Comparison of ENCODE assay signal across 21 cellular contexts in genomic region chr9:20330688-20331087, GRCh38.
A peak's percentile ranks its signal among the peaks of the same experiment; 100 is the strongest.
DNase-seq lines count a peak whose midpoint lies in the region; ATAC-seq, FAIRE-seq and TF ChIP-seq lines count a peak whose summit lies in the region.
"Had no signal": no experiment of that assay in that cellular context is flagged by ENCODE, and none has a peak within 500 bp of the region (broad histone marks: within the 10 kb centered on the region; RNA-seq: fewer than 3 reads in every experiment).

No MANE protein-coding gene starts in this region.

- FAIRE-seq in H1 (lab: Jason Lieb, UNC), result no peak
- FAIRE-seq: G401.6, HTR-8/SVneo had no signal

- no peak overlapping the region for H2BK15ac ChIP-seq in H1 (ENCODE audit: low read length)

- POLR2A ChIA-PET in H1 (lab: Charles Lee; ENCODE audit: partially characterized antibody), result no interaction called here

- H3K56ac ChIP-seq in H1 (replicated peaks; ENCODE audit: insufficient read length, low read depth, low read length), result no peak overlapping the region

- H3K4me2 ChIP-seq in OCI-LY3 (ENCODE audit: low read length) (peak overlapping the region; percentile 39), H1 (ENCODE audit: insufficient read depth in 1 of 2, low read depth in 2 of 2, low read length in 2 of 2) (no peak overlapping the region)
- H3K4me2 ChIP-seq: BLaER1 treated with 17β-estradiol and CSF1 and Interleukin-3, amounts not matched to agents 10 nM and 100 nM; GM23338 had no signal

- no peak overlapping the region for H2BK120ac ChIP-seq in H1 (replicated peaks; ENCODE audit: low read depth, low read length)

- no peak for TF ChIP-seq POLR2A in H1 (IDR thresholded peaks at IDR 0.05; ENCODE audit: control extremely low read depth in 1 of 2, low read depth in 2 of 2, low read length in 2 of 2)

- H3K36me3 Mint-ChIP-seq in activated naive CD4-positive, alpha-beta T cell treated with anti-CD3 and anti-CD28 coated beads, Interleukin-2, amount 50 U/mL, for 24 hours, result peaks cover 1% of the 10 kb centered on the region
- H3K36me3 Mint-ChIP-seq in stimulated activated naive CD8-positive, alpha-beta T cell treated with anti-CD3 and anti-CD28 coated beads, Interleukin-15, Interleukin-2, amounts not matched to agents 100 ng/mL and 50 ng/mL, for 24 hours (ENCODE audit: low read depth), result no peaks in the 10 kb centered on the region
- H3K36me3 Mint-ChIP-seq in HFFc6 (ENCODE audit: low read depth), result no peaks in the 10 kb centered on the region

- no peak overlapping the region for H2BK12ac ChIP-seq in H1 (ENCODE audit: low read depth, low read length)

- no peak overlapping the region for H4K5ac ChIP-seq in H1 (ENCODE audit: insufficient read length, low read depth, low read length)

- no peak for TF ChIP-seq EP300 in H1 (IDR thresholded peaks at IDR 0.05; ENCODE audit: borderline replicate concordance in 1 of 2, low read depth in 2 of 2, low read length in 2 of 2)

- no peaks in the 10 kb centered on the region for H3K23me2 ChIP-seq in H1 (ENCODE audit: low read depth, low read length)

- CTCF ChIA-PET in H1 (lab: Charles Lee; ENCODE audit: partially characterized antibody), result no interaction called here

- peaks cover 16% of the 10 kb centered on the region; the same call in 1 of the 2 replicates for H3K27me3 ChIP-seq in OCI-LY3 (ENCODE audit: low read depth, low read length)
- H3K27me3 ChIP-seq in H1 (replicated peaks in 1 of 4; ENCODE audit: control insufficient read depth in 3 of 4, extremely low read depth in 1 of 4, insufficient read depth in 3 of 4, low read length in 3 of 4), result no peaks in the 10 kb centered on the region
- H3K27me3 ChIP-seq: BLaER1 treated with 17β-estradiol and CSF1 and Interleukin-3, amounts not matched to agents 10 nM and 100 nM had no signal

- H3K27ac ChIP-seq in OCI-LY3 (ENCODE audit: low read length) (no peak overlapping the region), H1 (ENCODE audit: low read depth, low read length) (no peak overlapping the region)
- H3K27ac ChIP-seq: BLaER1 treated with 17β-estradiol and CSF1 and Interleukin-3, amounts not matched to agents 10 nM and 100 nM had no signal

- TF ChIP-seq RAD21 in H1 (IDR thresholded peaks at IDR 0.05 in 1 of 2, conservative IDR thresholded peaks at IDR 0.05 in 1 of 2; ENCODE audit: low read depth in 2 of 2, low read length in 2 of 2), result no peak

- no peaks in the 10 kb centered on the region for H3K79me2 ChIP-seq in OCI-LY3 (ENCODE audit: low read length)
- no peaks in the 10 kb centered on the region for H3K79me2 ChIP-seq in H1 (ENCODE audit: control insufficient read depth in 1 of 2, insufficient read depth in 2 of 2, low read length in 2 of 2)

- peak overlapping the region; percentile 10 for H3K27ac Mint-ChIP-seq in activated naive CD4-positive, alpha-beta T cell treated with anti-CD3 and anti-CD28 coated beads, Interleukin-2, amount 50 U/mL, for 24 hours
- peak overlapping the region; percentile 49 for H3K27ac Mint-ChIP-seq in stimulated activated naive CD8-positive, alpha-beta T cell treated with anti-CD3 and anti-CD28 coated beads, Interleukin-15, Interleukin-2, amounts not matched to agents 100 ng/mL and 50 ng/mL, for 24 hours
- no peak overlapping the region for H3K27ac Mint-ChIP-seq in stimulated activated naive CD8-positive, alpha-beta T cell treated with anti-CD3 and anti-CD28 coated beads, Interleukin-15, amount 100 ng/mL, for 72 hours
- H3K27ac Mint-ChIP-seq in HFFc6, result no peak overlapping the region
- H3K27ac Mint-ChIP-seq: B cell, GM23338 had no signal

- no peak overlapping the region for H3K18ac ChIP-seq in H1 (ENCODE audit: extremely low read depth, low read length)

- no peak overlapping the region for H3K9ac ChIP-seq in OCI-LY3 (ENCODE audit: low read length)
- H3K9ac ChIP-seq in H1 (replicated peaks in 1 of 4; ENCODE audit: extremely low read depth in 1 of 4, low read depth in 3 of 4, low read length in 3 of 4), result no peak overlapping the region
- H3K9ac ChIP-seq: BLaER1 treated with 17β-estradiol and CSF1 and Interleukin-3, amounts not matched to agents 10 nM and 100 nM had no signal

- H3K4ac ChIP-seq in H1 (replicated peaks; ENCODE audit: insufficient read length, low read depth, low read length), result no peak overlapping the region

- H3K23ac ChIP-seq in H1 (ENCODE audit: insufficient read length), result no peak overlapping the region

- H4K91ac ChIP-seq in H1 (replicated peaks; ENCODE audit: insufficient read length, low read length), result no peak overlapping the region

- H4K20me1 ChIP-seq in OCI-LY3 (ENCODE audit: insufficient read depth, low read length) (no peaks in the 10 kb centered on the region), H1 (replicated peaks in 1 of 2; ENCODE audit: control insufficient read depth in 1 of 2, insufficient read depth in 2 of 2, low read length in 2 of 2) (no peaks in the 10 kb centered on the region)
- H4K20me1 ChIP-seq: BLaER1 treated with 17β-estradiol and CSF1 and Interleukin-3, amounts not matched to agents 10 nM and 100 nM had no signal

- no peak for ATAC-seq in stimulated activated naive CD8-positive, alpha-beta T cell treated with anti-CD3 and anti-CD28 coated beads, Interleukin-15, amount 100 ng/mL, for 72 hours
- ATAC-seq: GM23338, HCT116 had no signal

- H3K4me1 ChIP-seq in OCI-LY3 (ENCODE audit: low read length) (peaks cover 10% of the 10 kb centered on the region), H1 (replicated peaks in 1 of 4; ENCODE audit: control insufficient read depth in 3 of 4, insufficient read depth in 4 of 4, low read length in 3 of 4) (no peaks in the 10 kb centered on the region)
- H3K4me1 ChIP-seq: BLaER1 treated with 17β-estradiol and CSF1 and Interleukin-3, amounts not matched to agents 10 nM and 100 nM had no signal

- DNase-seq in activated naive CD4-positive, alpha-beta T cell treated with Interleukin-2 at 50 U/mL for 16 hours, result no peak
- no peak for DNase-seq in stimulated activated naive CD8-positive, alpha-beta T cell treated with anti-CD3 and anti-CD28 coated beads, Interleukin-15, amount 100 ng/mL, for 72 hours
- DNase-seq in H1 (ENCODE audit: low read depth in 1 of 2, low spot score in 2 of 2), result no peak
- no peak for DNase-seq in HFFc6
- DNase-seq in NCI-H1417 treated with DMSO at 0.1 percent for 48 hours (lab: John Stamatoyannopoulos, UW), result no peak
- DNase-seq: 8988T; CD8-positive, alpha-beta memory T cell; COR-L47; DMS 273 treated with DMSO at 0.1 percent for 48 hours; DMS53; DND-41; H7 had no signal

- peaks cover 39% of the 10 kb centered on the region for H3K4me1 Mint-ChIP-seq in activated naive CD4-positive, alpha-beta T cell treated with anti-CD3 and anti-CD28 coated beads, Interleukin-2, amount 50 U/mL, for 24 hours
- H3K4me1 Mint-ChIP-seq in stimulated activated naive CD8-positive, alpha-beta T cell treated with anti-CD3 and anti-CD28 coated beads, Interleukin-15, Interleukin-2, amounts not matched to agents 100 ng/mL and 50 ng/mL, for 24 hours (ENCODE audit: low read depth), result peaks cover 26% of the 10 kb centered on the region
- H3K4me1 Mint-ChIP-seq in stimulated activated naive CD8-positive, alpha-beta T cell treated with anti-CD3 and anti-CD28 coated beads, Interleukin-15, amount 100 ng/mL, for 72 hours, result peaks cover 30% of the 10 kb centered on the region
- H3K4me1 Mint-ChIP-seq in HFFc6 (ENCODE audit: low read depth), result no peaks in the 10 kb centered on the region
- H3K4me1 Mint-ChIP-seq: B cell, GM23338 had no signal

- no peaks in the 10 kb centered on the region for H3K9me3 Mint-ChIP-seq in activated naive CD4-positive, alpha-beta T cell treated with anti-CD3 and anti-CD28 coated beads, Interleukin-2, amount 50 U/mL, for 24 hours
- no peaks in the 10 kb centered on the region for H3K9me3 Mint-ChIP-seq in stimulated activated naive CD8-positive, alpha-beta T cell treated with anti-CD3 and anti-CD28 coated beads, Interleukin-15, Interleukin-2, amounts not matched to agents 100 ng/mL and 50 ng/mL, for 24 hours
- no peaks in the 10 kb centered on the region for H3K9me3 Mint-ChIP-seq in stimulated activated naive CD8-positive, alpha-beta T cell treated with anti-CD3 and anti-CD28 coated beads, Interleukin-15, amount 100 ng/mL, for 72 hours
- H3K9me3 Mint-ChIP-seq in HFFc6, result no peaks in the 10 kb centered on the region
- H3K9me3 Mint-ChIP-seq: CD8-positive, alpha-beta memory T cell had no signal

- no peaks in the 10 kb centered on the region for H3K36me3 ChIP-seq in OCI-LY3 (replicated peaks; ENCODE audit: low read depth, low read length)
- no peaks in the 10 kb centered on the region for H3K36me3 ChIP-seq in H1 (ENCODE audit: control insufficient read depth in 2 of 4, insufficient read depth in 4 of 4, low read length in 3 of 4)
- H3K36me3 ChIP-seq: BLaER1 treated with 17β-estradiol and CSF1 and Interleukin-3, amounts not matched to agents 10 nM and 100 nM had no signal

- TF ChIP-seq CTCF in OCI-LY3 (IDR thresholded peaks at IDR 0.05; ENCODE audit: low read depth, low read length), result no peak
- no peak for TF ChIP-seq CTCF in H1 (IDR thresholded peaks at IDR 0.05; ENCODE audit: control extremely low read depth in 1 of 3, insufficient read depth in 1 of 3, low read depth in 1 of 3, low read length in 3 of 3)
- no peak for TF ChIP-seq CTCF in HFFc6 (IDR thresholded peaks at IDR 0.05)

- H2BK20ac ChIP-seq in H1 (ENCODE audit: low read length), result no peak overlapping the region

- no peak overlapping the region for H3K4me3 Mint-ChIP-seq in activated naive CD4-positive, alpha-beta T cell treated with anti-CD3 and anti-CD28 coated beads, Interleukin-2, amount 50 U/mL, for 24 hours
- no peak overlapping the region for H3K4me3 Mint-ChIP-seq in stimulated activated naive CD8-positive, alpha-beta T cell treated with anti-CD3 and anti-CD28 coated beads, Interleukin-15, Interleukin-2, amounts not matched to agents 100 ng/mL and 50 ng/mL, for 24 hours
- H3K4me3 Mint-ChIP-seq in stimulated activated naive CD8-positive, alpha-beta T cell treated with anti-CD3 and anti-CD28 coated beads, Interleukin-15, amount 100 ng/mL, for 72 hours, result no peak overlapping the region
- H3K4me3 Mint-ChIP-seq in HFFc6, result no peak overlapping the region
- H3K4me3 Mint-ChIP-seq: B cell; CD8-positive, alpha-beta memory T cell; GM23338 had no signal

- H3K27me3 Mint-ChIP-seq in activated naive CD4-positive, alpha-beta T cell treated with anti-CD3 and anti-CD28 coated beads, Interleukin-2, amount 50 U/mL, for 24 hours, result no peaks in the 10 kb centered on the region
- H3K27me3 Mint-ChIP-seq in stimulated activated naive CD8-positive, alpha-beta T cell treated with anti-CD3 and anti-CD28 coated beads, Interleukin-15, Interleukin-2, amounts not matched to agents 100 ng/mL and 50 ng/mL, for 24 hours, result peaks cover 4% of the 10 kb centered on the region
- H3K27me3 Mint-ChIP-seq in stimulated activated naive CD8-positive, alpha-beta T cell treated with anti-CD3 and anti-CD28 coated beads, Interleukin-15, amount 100 ng/mL, for 72 hours, result no peaks in the 10 kb centered on the region
- H3K27me3 Mint-ChIP-seq in HFFc6 (ENCODE audit: insufficient read depth), result peaks cover 18% of the 10 kb centered on the region

- H3K79me1 ChIP-seq in H1 (ENCODE audit: low read depth, low read length), result no peaks in the 10 kb centered on the region

- no peak overlapping the region for H2AK5ac ChIP-seq in H1 (ENCODE audit: low read depth, low read length)

- no peaks in the 10 kb centered on the region for H3K9me3 ChIP-seq in OCI-LY3 (ENCODE audit: insufficient read depth, low read length)
- H3K9me3 ChIP-seq in H1 (ENCODE audit: insufficient read depth in 2 of 2, low read depth in 1 of 2, low read length in 1 of 2), result no peaks in the 10 kb centered on the region

- H2BK5ac ChIP-seq in H1 (ENCODE audit: low read depth, low read length), result no peak overlapping the region

- no peak overlapping the region for H2AFZ ChIP-seq in OCI-LY3 (ENCODE audit: low read depth, low read length)
- no peak overlapping the region for H2AFZ ChIP-seq in H1 (ENCODE audit: low read length)

- H3K14ac ChIP-seq in H1 (ENCODE audit: insufficient read length), result no peak overlapping the region

- H4K8ac ChIP-seq in H1 (ENCODE audit: extremely low read depth, insufficient read depth, low read length), result no peak overlapping the region

- no peak overlapping the region for H3K4me3 ChIP-seq in OCI-LY3 (ENCODE audit: low read length)
- H3K4me3 ChIP-seq in H1 (ENCODE audit: extremely low read depth in 1 of 4, insufficient read depth in 2 of 4, low read depth in 3 of 4, low read length in 4 of 4), result no peak overlapping the region
- H3K4me3 ChIP-seq: BLaER1 treated with 17β-estradiol and CSF1 and Interleukin-3, amounts not matched to agents 10 nM and 100 nM; GM23338 had no signal

Comparison
In these comparisons a context has a peak if more than half of its experiments do, and no peak if none do; other contexts are left out.
1. H3K27ac Mint-ChIP-seq: peak in activated naive CD4-positive, alpha-beta T cell treated with anti-CD3 and anti-CD28 coated beads, Interleukin-2, amount 50 U/mL, for 24 hours (single experiment) and stimulated activated naive CD8-positive, alpha-beta T cell treated with anti-CD3 and anti-CD28 coated beads, Interleukin-15, Interleukin-2, amounts not matched to agents 100 ng/mL and 50 ng/mL, for 24 hours (single experiment); none in stimulated activated naive CD8-positive, alpha-beta T cell treated with anti-CD3 and anti-CD28 coated beads, Interleukin-15, amount 100 ng/mL, for 72 hours (0 of 2) and HFFc6 (single experiment).